ENCODE assay signal across 16 cellular contexts in the genomic region with DNA sequence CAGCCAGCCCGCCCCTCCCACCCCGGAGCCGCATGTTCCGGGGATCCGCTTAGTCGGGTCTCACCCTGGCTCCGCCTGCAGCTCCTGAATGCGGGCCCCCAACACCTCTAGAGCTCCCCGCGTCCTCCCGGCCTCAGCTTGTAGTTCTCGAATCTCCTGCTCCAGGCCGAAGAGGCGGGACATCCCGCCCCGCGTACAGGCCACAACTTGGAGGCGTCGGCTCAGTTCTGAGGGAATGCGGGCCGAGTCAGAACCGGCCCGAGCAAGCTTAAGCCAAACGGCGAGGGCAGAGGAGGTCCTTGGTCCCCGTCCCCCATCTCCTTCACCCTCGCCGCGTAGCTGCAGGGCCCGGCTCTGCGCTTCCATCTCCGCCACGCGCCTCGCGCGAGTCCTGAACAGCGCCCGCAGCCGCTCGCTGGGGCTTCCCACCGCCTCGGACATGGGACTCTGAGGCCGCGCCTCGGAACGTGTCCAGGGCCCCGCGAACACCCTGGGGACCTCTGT. TPM values are rescaled to one million over a fixed set of nuclear protein-coding genes. Genes with fewer than 3 reads are reported as not detected.
DNase-seq lines count a peak whose midpoint lies in the region; ATAC-seq, FAIRE-seq and TF ChIP-seq lines count a peak whose summit lies in the region.
"Had no signal": no experiment of that assay in that cellular context is flagged by ENCODE, and none has a peak within 500 bp of the region (broad histone marks: within the 10 kb centered on the region; RNA-seq: fewer than 3 reads in every experiment).

No MANE protein-coding gene starts in this region.

- H3K9me3 ChIP-seq in GM12878 (replicated peaks; ENCODE audit: control insufficient read depth, insufficient read depth, low read length) = no peaks in the 10 kb centered on the region
- H3K9me3 ChIP-seq in iPS-15b (ENCODE audit: control insufficient read depth, insufficient read depth, low read length) = no peaks in the 10 kb centered on the region
- H3K9me3 ChIP-seq in sigmoid colon = no peaks in the 10 kb centered on the region
- H3K9me3 ChIP-seq: neutrophil had no signal

- BruUV-seq in GM12878 (replicated peaks; lab: Mats Ljungman, UMichigan) = no TSS peak

- H3K4me1 ChIP-seq in GM12878 (ENCODE audit: control insufficient read depth, insufficient read depth, low read length) = no peaks in the 10 kb centered on the region
- H3K4me1 ChIP-seq in iPS-15b (ENCODE audit: control insufficient read depth, insufficient read depth, low read length) = no peaks in the 10 kb centered on the region
- peaks cover 0 to 20% (median 13%) of the 10 kb centered on the region in 4 donors for H3K4me1 ChIP-seq in sigmoid colon

- CTCF ChIA-PET in GM12878 (lab: Yijun Ruan, JAX) = no interaction called here
- CTCF ChIA-PET in GM10248 (lab: Yijun Ruan, JAX) = interaction anchor here (2.1 kb wide), 1 partner anchor 10 kb away, joined by 8 read pairs; no protein-coding TSS in a partner anchor

- SMC1A ChIA-PET in GM12878 (lab: Charles Lee; ENCODE audit: uncharacterized antibody, unreplicated experiment) = no interaction called here

- H3K27me3 Mint-ChIP-seq in HFFc6 (ENCODE audit: insufficient read depth) = peaks cover 10% of the 10 kb centered on the region
- H3K27me3 Mint-ChIP-seq: activated B cell treated with CpG ODN at 0.5 μM for 24 hours had no signal

- TF ChIP-seq CTCF in GM12878 (IDR thresholded peaks at IDR 0.05 in 2 of 3, conservative IDR thresholded peaks at IDR 0.05 in 1 of 3; ENCODE audit: control insufficient read depth in 2 of 3, extremely low read depth in 1 of 3, insufficient read depth in 1 of 3, low read depth in 3 of 3, low read length in 3 of 3) (no peak), sigmoid colon (IDR thresholded peaks at IDR 0.05) (no peak), GM10248 (IDR thresholded peaks at IDR 0.05; ENCODE audit: control extremely low read depth, extremely low read depth, low read depth, missing control alignments) (no peak), HFFc6 (IDR thresholded peaks at IDR 0.05) (no peak)

- H3K36me3 Mint-ChIP-seq in HFFc6 (ENCODE audit: low read depth) = peaks cover 18% of the 10 kb centered on the region

- H3K4me1 Mint-ChIP-seq in HFFc6 (ENCODE audit: low read depth) = peaks cover 6% of the 10 kb centered on the region
- H3K4me1 Mint-ChIP-seq: activated B cell treated with CpG ODN at 0.5 μM for 24 hours had no signal

- no peak for TF ChIP-seq EP300 in GM12878 (IDR thresholded peaks at IDR 0.05; ENCODE audit: borderline replicate concordance in 1 of 2, control insufficient read depth in 1 of 2, low read depth in 2 of 2, low read length in 2 of 2)
- no peak for TF ChIP-seq EP300 in sigmoid colon (IDR thresholded peaks at IDR 0.05)

- POLR2A ChIA-PET in GM12878 (lab: Charles Lee) (no interaction called here), GM10248 (lab: Yijun Ruan, JAX) (interaction anchor here (0.6 kb wide), 1 partner anchor 15 kb away, joined by 6 read pairs; no protein-coding TSS in a partner anchor)

- RAD21 ChIA-PET in GM12878 (lab: Charles Lee; ENCODE audit: unreplicated experiment) = no interaction called here

- 97% methylated on average over 37 of the region's 49 CpGs for WGBS in GM12878 (ENCODE audit: insufficient coverage, insufficient replicate concordance, low lambda C conversion rate, missing lambda C conversion rate)
- WGBS in sigmoid colon, 2 donors = 81 to 87% methylated on average over 49 of the region's 49 CpGs

- no peak for TF ChIP-seq RAD21 in GM12878 (IDR thresholded peaks at IDR 0.05; ENCODE audit: insufficient read depth, low read depth, low read length)

- in situ Hi-C loops in GM12878 (cut with MboI) = no loop called here

- FAIRE-seq in GM12878 (lab: Jason Lieb, UNC) = no peak
- FAIRE-seq: GM12892 had no signal

- H3K9me3 Mint-ChIP-seq in HFFc6 = no peaks in the 10 kb centered on the region
- H3K9me3 Mint-ChIP-seq: activated B cell treated with CpG ODN at 0.5 μM for 24 hours had no signal

- ATAC-seq in GM12878 (no peak), HG03280 (IDR thresholded peaks at IDR 0.05; ENCODE audit: unreplicated experiment) (no peak)

- intact Hi-C loops in GM12878 (cut with micrococcal nuclease; ENCODE audit: unreplicated experiment) = loop anchor here (10.0 kb wide), 1 partner anchor 262 kb away; no protein-coding TSS in a partner anchor
- intact Hi-C loops in sigmoid colon (cut with DNase I) = no loop called here

- H3K4me2 ChIP-seq in GM12878 (ENCODE audit: control insufficient read depth, insufficient read depth) = no peak overlapping the region

- H3K4me3 ChIP-seq in GM12878 (no peak overlapping the region), iPS-15b (ENCODE audit: low read depth, low read length) (no peak overlapping the region), sigmoid colon (peak overlapping the region in 3 of 4 donors; percentile 27 to 43 (median 40))

- no peak; the same call in 1 of the 2 replicates for TF ChIP-seq POLR2A in GM12878 (IDR thresholded peaks at IDR 0.05; ENCODE audit: low read depth, low read length)
- TF ChIP-seq POLR2A in sigmoid colon (IDR thresholded peaks at IDR 0.05) = no peak

- H3K4me3 Mint-ChIP-seq in HFFc6 = no peak overlapping the region
- H3K4me3 Mint-ChIP-seq: activated B cell treated with CpG ODN at 0.5 μM for 24 hours had no signal

- H4K20me1 ChIP-seq in GM12878 (ENCODE audit: control insufficient read depth, insufficient read depth) = no peaks in the 10 kb centered on the region; the same call in 1 of the 2 replicates

- DNase-seq in AG20443 (ENCODE audit: low spot score) (peak; percentile 34), GM12878 (ENCODE audit: low read depth, low spot score) (no peak), sigmoid colon (no peak), GM10248 (ENCODE audit: extremely low spot score) (no peak), GM19238 (ENCODE audit: insufficient read length, low spot score) (no peak), HFFc6 (no peak)
- DNase-seq: activated B cell treated with CpG ODN at 0.5 μM for 24 hours; activated T-cell treated with anti-CD3 and anti-CD28 coated beads for 4 hours; DMS79; effector CD8-positive, alpha-beta T cell; Karpas-422; NCI-H2081 had no signal

- no peak overlapping the region for H3K27ac ChIP-seq in GM12878 (ENCODE audit: control insufficient read depth, insufficient read depth)
- peak overlapping the region; percentile 31 to 52 (median 42) for H3K27ac ChIP-seq in sigmoid colon
- H3K27ac ChIP-seq: neutrophil had no signal

- H3K27me3 ChIP-seq in GM12878 (replicated peaks in 1 of 2; ENCODE audit: control insufficient read depth in 2 of 2, insufficient read depth in 2 of 2, low read length in 1 of 2) (no peaks in the 10 kb centered on the region), iPS-15b (ENCODE audit: control insufficient read depth, insufficient read depth, low read length) (no peaks in the 10 kb centered on the region), sigmoid colon (no peaks in the 10 kb centered on the region)
- H3K27me3 ChIP-seq: neutrophil had no signal

- no peak overlapping the region for H3K27ac Mint-ChIP-seq in HFFc6
- H3K27ac Mint-ChIP-seq: activated B cell treated with CpG ODN at 0.5 μM for 24 hours had no signal

- no peaks in the 10 kb centered on the region for H3K79me2 ChIP-seq in GM12878 (ENCODE audit: control insufficient read depth, insufficient read depth, low read length)

- H3K36me3 ChIP-seq in GM12878 (ENCODE audit: control insufficient read depth in 2 of 2, insufficient read depth in 2 of 2, low read length in 1 of 2) = peaks cover 8 to 15% of the 10 kb centered on the region in 2 experiments
- H3K36me3 ChIP-seq in iPS-15b (ENCODE audit: control insufficient read depth, insufficient read depth, low read length) = peaks cover 18% of the 10 kb centered on the region
- peaks cover 0 to 33% (median 20%) of the 10 kb centered on the region in 4 donors for H3K36me3 ChIP-seq in sigmoid colon

- H2AFZ ChIP-seq in GM12878 (ENCODE audit: control insufficient read depth, low read depth, low read length) = no peak overlapping the region

- H3K9ac ChIP-seq in GM12878 (ENCODE audit: control insufficient read depth, insufficient read depth, low read length) (no peak overlapping the region), iPS-15b (ENCODE audit: low read depth, low read length) (peak overlapping the region; percentile 4)

RNA-seq across cellular contexts. Expression of gene CCDC17, which starts 0.9 kb away (rescaled TPM):
- 11.5 and 12.1 TPM in 2 replicates for total RNA-seq in GM12878 (2013; cell fraction: nucleolus; rRNA removed)
- total RNA-seq in GM12878 (2014; rRNA removed) (1.1 and 1.8 TPM in 2 replicates), GM12878 (2014; rRNA removed; fragmentation: Illumina TruSeq; extraction: Trizol) (0.64 and 0.76 TPM in 2 replicates), GM12878 (2021) (1.7 and 1.9 TPM in 2 replicates), sigmoid colon (1 to 10 TPM in 3 of 4 donors, under 1 TPM in 1; 0.82 to 2.6 (median 2.0) TPM)
- polyA plus RNA-seq in GM12878 (2011; ENCODE audit: low read depth) = 0.38 TPM
- polyA plus RNA-seq in GM12878 (2011; rRNA removed) (0.46 and 0.87 TPM in 2 replicates), GM12878 (2014; fragmentation: Illumina TruSeq; extraction: Trizol) (0.24 and 0.40 TPM in 2 replicates), GM12878 (2014; fragmentation: Nextera tagmentation; extraction: Ambion mirVana) (under 1 TPM; 0.15 to 0.32 TPM), GM12878 (2014; rRNA removed) (1.2 and 1.6 TPM in 2 replicates), GM12878 (2016; fragmentation: Nextera tagmentation; extraction: Ambion mirVana) (under 1 TPM; 0.16 to 0.62 TPM), sigmoid colon (1 to 10 TPM in 2 of 3 donors, under 1 TPM in 1; 0.92 to 2.3 (median 1.2) TPM)
- polyA plus RNA-seq in GM12878 (2011; cell fraction: cytosol; rRNA removed) = 0.75 and 1.0 TPM in 2 replicates
- 7.8 and 9.1 TPM in 2 replicates for polyA plus RNA-seq in GM12878 (2011; cell fraction: nucleus; rRNA removed)
- polyA plus RNA-seq in GM12878 (2012) = 0.62 and 0.67 TPM in 2 replicates
- polyA minus RNA-seq in GM12878 (2011; rRNA and poly(A)+ RNA removed) = 2.0 and 3.1 TPM in 2 replicates
- polyA minus RNA-seq in GM12878 (2011; cell fraction: cytosol; rRNA and poly(A)+ RNA removed) = not detected in 2 replicates
- 2.9 and 6.4 TPM in 2 replicates for polyA minus RNA-seq in GM12878 (2011; cell fraction: nucleus; rRNA and poly(A)+ RNA removed)
- total RNA-seq in HFFc6 (2021; fragmentation: NEBNext Ultra II Directional; extraction: Animal tissue kit (Norgen Biotek cat#: 25700)) = under 1 TPM; 0.24 to 0.79 (median 0.31) TPM

RNA-seq across cellular contexts. Expression of gene NASP, which starts 39.1 kb away (rescaled TPM):
- total RNA-seq in GM12878 (2013; cell fraction: nucleolus; rRNA removed) = 189 and 195 TPM in 2 replicates
- 177 and 183 TPM in 2 replicates for total RNA-seq in GM12878 (2014; rRNA removed)
- 276 and 278 TPM in 2 replicates for total RNA-seq in GM12878 (2014; rRNA removed; fragmentation: Illumina TruSeq; extraction: Trizol)
- total RNA-seq in GM12878 (2021) = 180 and 184 TPM in 2 replicates
- polyA plus RNA-seq in GM12878 (2011; ENCODE audit: low read depth) = 98.4 TPM
- 187 and 191 TPM in 2 replicates for polyA plus RNA-seq in GM12878 (2011; rRNA removed)
- 127 and 155 TPM in 2 replicates for polyA plus RNA-seq in GM12878 (2011; cell fraction: cytosol; rRNA removed)
- polyA plus RNA-seq in GM12878 (2011; cell fraction: nucleus; rRNA removed) = 201 and 270 TPM in 2 replicates
- 117 and 125 TPM in 2 replicates for polyA plus RNA-seq in GM12878 (2012)
- polyA plus RNA-seq in GM12878 (2014; fragmentation: Illumina TruSeq; extraction: Trizol) = 321 and 355 TPM in 2 replicates
- 100 to 1,000 TPM; 111 to 175 TPM for polyA plus RNA-seq in GM12878 (2014; fragmentation: Nextera tagmentation; extraction: Ambion mirVana)
- 195 and 220 TPM in 2 replicates for polyA plus RNA-seq in GM12878 (2014; rRNA removed)
- polyA plus RNA-seq in GM12878 (2016; fragmentation: Nextera tagmentation; extraction: Ambion mirVana) = 100 to 1,000 TPM; 234 to 238 TPM
- polyA minus RNA-seq in GM12878 (2011; rRNA and poly(A)+ RNA removed) = 143 and 157 TPM in 2 replicates
- 77.1 and 87.6 TPM in 2 replicates for polyA minus RNA-seq in GM12878 (2011; cell fraction: cytosol; rRNA and poly(A)+ RNA removed)
- polyA minus RNA-seq in GM12878 (2011; cell fraction: nucleus; rRNA and poly(A)+ RNA removed) = 68.7 and 103 TPM in 2 replicates
- 10 to 100 TPM; 64.8 to 80.3 (median 75.4) TPM for total RNA-seq in sigmoid colon
- polyA plus RNA-seq in sigmoid colon = 100 to 1,000 TPM in 2 of 3 donors, 10 to 100 TPM in 1; 76.8 to 159 (median 133) TPM
- 10 to 100 TPM; 41.6 to 77.7 (median 72.1) TPM for total RNA-seq in HFFc6 (2021; fragmentation: NEBNext Ultra II Directional; extraction: Animal tissue kit (Norgen Biotek cat#: 25700))

Comparison
In these comparisons a context has a peak if more than half of its experiments do, and no peak if none do; other contexts are left out.
1. H3K4me3 ChIP-seq: peak in sigmoid colon (3 of 4); none in GM12878 (single experiment) and iPS-15b (single experiment).